ENCODE assay signal across 8 cellular contexts in genomic region chr3:184371570-184372018, GRCh38.
DNase-seq lines count a peak whose midpoint lies in the region; ATAC-seq and TF ChIP-seq lines count a peak whose summit lies in the region.

No MANE protein-coding gene starts in this region.

- DNase-seq in AG09309 (ENCODE audit: low read depth) (peak; percentile 73), HS-27A (ENCODE audit: low read depth) (peak; percentile 42), NCI-H748 (lab: John Stamatoyannopoulos, UW; ENCODE audit: unreplicated experiment) (peak; percentile 91), medulla oblongata (ENCODE audit: extremely low spot score) (peak; percentile 93)
- DNase-seq in activated CD4-positive, alpha-beta T cell treated with anti-CD3 and anti-CD28 coated beads, Interleukin-2, amount 50 U/mL, for 48 hours, result peak; percentile 61 to 64
- peak; percentile 43 for DNase-seq in effector CD4-positive, alpha-beta T cell
- DNase-seq in stimulated activated CD8-positive, alpha-beta memory T cell treated with anti-CD3 and anti-CD28 coated beads, Interleukin-7, amount 100 ng/mL, for 48 hours (ENCODE audit: extremely low read depth in 1 of 2, low read depth in 1 of 2), result peak; percentile 36 to 39

- peak; percentile 67 for ATAC-seq in GM18907 (IDR thresholded peaks at IDR 0.05; ENCODE audit: unreplicated experiment)

- H3K4me3 ChIP-seq in AG09309 (ENCODE audit: control insufficient read depth, low read depth, low read length), result no peak overlapping the region

- peak; percentile 100 for TF ChIP-seq CTCF in AG09309 (IDR thresholded peaks at IDR 0.05; ENCODE audit: control insufficient read depth, insufficient read depth, low read depth, low read length, missing control alignments)

Comparison
In these comparisons a context has a peak if more than half of its experiments do, and no peak if none do; other contexts are left out.
1. DNase-seq: peak in every context shown above with its lines; median percentile 93 in medulla oblongata; 91 in NCI-H748; 73 in AG09309; 62 in activated CD4-positive, alpha-beta T cell treated with anti-CD3 and anti-CD28 coated beads, Interleukin-2, amount 50 U/mL, for 48 hours; 43 in effector CD4-positive, alpha-beta T cell; 42 in HS-27A; 38 in stimulated activated CD8-positive, alpha-beta memory T cell treated with anti-CD3 and anti-CD28 coated beads, Interleukin-7, amount 100 ng/mL, for 48 hours.